Comparison of ENCODE assay signal across 1 cellular context in the genomic region with DNA sequence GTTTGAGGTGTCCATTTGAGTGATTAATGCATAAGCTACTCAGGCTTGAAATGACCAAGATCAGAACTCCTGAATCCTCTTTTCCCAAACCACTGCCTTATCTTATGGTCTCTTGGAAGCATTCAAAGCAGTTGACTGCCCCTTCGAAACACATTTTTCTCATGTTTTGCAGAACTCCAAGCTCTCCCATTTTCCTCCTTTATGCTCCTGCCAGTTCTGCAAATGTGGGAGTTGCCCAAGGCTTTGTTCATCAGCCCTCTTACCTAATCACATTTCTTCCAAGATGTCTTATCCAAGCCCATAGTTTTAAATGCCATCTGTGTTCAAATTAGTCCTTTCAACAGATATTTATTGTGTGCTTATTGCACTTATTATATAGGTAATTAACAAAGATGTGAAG.
TF ChIP-seq lines count a peak whose summit lies in the region.

No MANE protein-coding gene starts in this region.

TF ChIP-seq in K562, 482 proteins besides CTCF, POLR2A, EP300 and RAD21:
- TF ChIP-seq EGR1 (conservative IDR thresholded peaks at IDR 0.05) (no peak), MEIS2 (IDR thresholded peaks at IDR 0.05; ENCODE audit: partially characterized antibody) (peak; percentile 21)
